In genomic region chr6:133436652-133437051, GRCh38 we compare ENCODE assay signal across 17 cellular contexts.
"Had no signal": no experiment of that assay in that cellular context is flagged by ENCODE, and none has a peak within 500 bp of the region (broad histone marks: within the 10 kb centered on the region; RNA-seq: fewer than 3 reads in every experiment).

No MANE protein-coding gene starts in this region.

- H3K4me3 ChIP-seq: tibial nerve had no signal

- DNase-seq: activated CD4-positive, alpha-beta memory T cell treated with anti-CD3 and anti-CD28 coated beads for 36 hours; activated CD4-positive, alpha-beta T cell treated with anti-CD3 and anti-CD28 coated beads for 36 hours; activated CD8-positive, alpha-beta memory T cell treated with anti-CD3 and anti-CD28 coated beads, Interleukin-2, amount 10 ng/mL, durations not matched to agents 7 days and 5 days; activated naive CD4-positive, alpha-beta T cell treated with anti-CD3 and anti-CD28 coated beads for 36 hours; activated naive CD8-positive, alpha-beta T cell treated with anti-CD3 and anti-CD28 coated beads, Interleukin-2, amount 50 U/mL, for 24 hours; activated T-cell treated with anti-CD3 and anti-CD28 coated beads, Interleukin-2, amount 50 U/mL, for 1 hour; effector memory CD4-positive, alpha-beta T cell; hippocampal formation; kidney glomerular epithelial cell; left ventricle myocardium superior; naive thymus-derived CD8-positive, alpha-beta T cell; small intestine; stimulated activated CD4-positive, alpha-beta T cell treated with anti-CD3 and anti-CD28 coated beads, Interleukin-4, amount 100 ng/mL, for 4 hours; stimulated activated CD8-positive, alpha-beta memory T cell treated with anti-CD3 and anti-CD28 coated beads, Interleukin-4, amount 100 ng/mL, for 48 hours; stimulated activated naive CD4-positive, alpha-beta T cell treated with Interleukin-2 at 50 U/mL for 16 hours; substantia nigra had no signal
